ENCODE assay signal across 8 cellular contexts in genomic region chr1:200738348-200738732, GRCh38. TPM values are rescaled to one million over a fixed set of nuclear protein-coding genes. Genes with fewer than 3 reads are reported as not detected.
A peak's percentile ranks its signal among the peaks of the same experiment; 100 is the strongest.
DNase-seq lines count a peak whose midpoint lies in the region; ATAC-seq and TF ChIP-seq lines count a peak whose summit lies in the region.

No MANE protein-coding gene starts in this region.

- WGBS in H9 (ENCODE audit: extremely low coverage, insufficient read length, low lambda C conversion rate), result no CpG with 5 or more reads among the region's 8 CpGs
- WGBS in right cardiac atrium, result 2% methylated on average over 8 of the region's 8 CpGs

- H3K18ac ChIP-seq in H9 (ENCODE audit: insufficient read length, low read depth, low read length), result no peak overlapping the region

- no peaks in the 10 kb centered on the region for H3K9me3 Mint-ChIP-seq in H9
- no peaks in the 10 kb centered on the region for H3K9me3 Mint-ChIP-seq in stimulated activated naive B cell treated with anti-CD40 and anti-IgM and Interleukin-4, amounts not matched to agents 10 μg/mL and 1 μg/mL and 100 μg/mL, for 72 hours

- peak overlapping the region; percentile 99 to 100 for H3K4me3 Mint-ChIP-seq in H9
- peak overlapping the region; percentile 97 for H3K4me3 Mint-ChIP-seq in stimulated activated naive B cell treated with anti-CD40 and anti-IgM and Interleukin-4, amounts not matched to agents 10 μg/mL and 1 μg/mL and 100 μg/mL, for 72 hours

- H3K56ac ChIP-seq in H9 (ENCODE audit: insufficient read length, low read depth, low read length), result no peak overlapping the region

- H3K23ac ChIP-seq in H9 (ENCODE audit: insufficient read length, low read depth, low read length), result no peak overlapping the region

- no peak overlapping the region for H2AK5ac ChIP-seq in H9 (ENCODE audit: insufficient read length, low read length)

- H2AFZ ChIP-seq in H9 (ENCODE audit: low read length), result peak overlapping the region; percentile 76

- peaks cover 13% of the 10 kb centered on the region; the same call in 1 of the 2 replicates for H3K79me2 ChIP-seq in H9 (ENCODE audit: insufficient read depth, low read length)

- TF ChIP-seq CTCF in H9 (conservative IDR thresholded peaks at IDR 0.05) (no peak), WERI-Rb-1 (IDR thresholded peaks at IDR 0.05; ENCODE audit: low read depth, low read length) (no peak)

- H3K9ac ChIP-seq in H9 (ENCODE audit: extremely low read depth, insufficient read length, low read length), result peak overlapping the region; percentile 12

- H4K91ac ChIP-seq in H9 (ENCODE audit: insufficient read length, low read depth, low read length), result no peak overlapping the region

- no peak overlapping the region for H2BK120ac ChIP-seq in H9 (ENCODE audit: low read depth, low read length, poor library complexity, severe bottlenecking)

- H3K4ac ChIP-seq in H9 (ENCODE audit: low read depth, low read length), result no peak overlapping the region

- no peak overlapping the region for H2BK15ac ChIP-seq in H9 (ENCODE audit: low read depth, low read length)

- no peak overlapping the region for H4K8ac ChIP-seq in H9 (replicated peaks; ENCODE audit: insufficient read length, low read depth, low read length)

- intact Hi-C loops in right cardiac atrium (cut with DNase I), result loop anchor here in 3 of 4 donors (5.0 to 10.0 kb wide), 2 partner anchors 54 to 66 kb away; no protein-coding TSS in a partner anchor

- DNase-seq in H9 (no peak), WERI-Rb-1 (no peak), right cardiac atrium (no peak), NCI-H2227 (lab: John Stamatoyannopoulos, UW; ENCODE audit: unreplicated experiment) (no peak), iPS-NIHi11 (ENCODE audit: low spot score) (no peak), kidney glomerular epithelial cell (lab: John Stamatoyannopoulos, UW) (no peak)
- no peak for DNase-seq in stimulated activated naive B cell treated with anti-CD40 and anti-IgM and Interleukin-4, amounts not matched to agents 10 μg/mL and 1 μg/mL and 100 μg/mL, for 72 hours

- H4K20me1 ChIP-seq in H9 (ENCODE audit: control insufficient read depth, insufficient read depth, insufficient read length), result no peaks in the 10 kb centered on the region

- H3K14ac ChIP-seq in H9 (ENCODE audit: insufficient read depth, low read length), result no peak overlapping the region

- peak overlapping the region in 1 of 3 experiments; percentile 87; a peak in 2 of 7 replicates for H3K27ac Mint-ChIP-seq in H9
- peak overlapping the region; percentile 95 for H3K27ac Mint-ChIP-seq in stimulated activated naive B cell treated with anti-CD40 and anti-IgM and Interleukin-4, amounts not matched to agents 10 μg/mL and 1 μg/mL and 100 μg/mL, for 72 hours

- H3K4me1 Mint-ChIP-seq in H9, result peaks cover 32 to 36% of the 10 kb centered on the region in 2 experiments
- peaks cover 13% of the 10 kb centered on the region in 2 donors for H3K4me1 Mint-ChIP-seq in stimulated activated naive B cell treated with anti-CD40 and anti-IgM and Interleukin-4, amounts not matched to agents 10 μg/mL and 1 μg/mL and 100 μg/mL, for 72 hours

- no peaks in the 10 kb centered on the region for H3K27me3 ChIP-seq in H9 (ENCODE audit: insufficient read depth, low read length)
- no peaks in the 10 kb centered on the region for H3K27me3 ChIP-seq in WERI-Rb-1 (ENCODE audit: insufficient read depth, low read depth, severe bottlenecking)
- no peaks in the 10 kb centered on the region for H3K27me3 ChIP-seq in right cardiac atrium (ENCODE audit: control insufficient read depth, insufficient read depth)

- ATAC-seq in right cardiac atrium (no peak), GM21723 (IDR thresholded peaks at IDR 0.05; ENCODE audit: unreplicated experiment) (no peak)
- peak; percentile 19 to 31 for ATAC-seq in stimulated activated naive B cell treated with anti-CD40 and anti-IgM and Interleukin-4, amounts not matched to agents 10 μg/mL and 1 μg/mL and 100 μg/mL, for 72 hours (replicated peaks)

- peaks cover 4% of the 10 kb centered on the region for H3K79me1 ChIP-seq in H9 (ENCODE audit: insufficient read depth, low read depth, low read length, poor library complexity, severe bottlenecking)

- peaks cover 16% of the 10 kb centered on the region for H3K27me3 Mint-ChIP-seq in H9 (ENCODE audit: low read depth)
- H3K27me3 Mint-ChIP-seq in stimulated activated naive B cell treated with anti-CD40 and anti-IgM and Interleukin-4, amounts not matched to agents 10 μg/mL and 1 μg/mL and 100 μg/mL, for 72 hours, result peaks cover 13 to 19% of the 10 kb centered on the region in 2 donors

- H3T11ph ChIP-seq in H9 (ENCODE audit: low read length), result no peak overlapping the region

- peaks cover 12% of the 10 kb centered on the region for H3K23me2 ChIP-seq in H9 (ENCODE audit: insufficient read length, low read depth, low read length, poor library complexity, severe bottlenecking)

- no peak overlapping the region for H2BK20ac ChIP-seq in H9 (ENCODE audit: low read depth, low read length, poor library complexity, severe bottlenecking)

- H4K5ac ChIP-seq in H9 (ENCODE audit: insufficient read length, low read depth, low read length), result no peak overlapping the region

- H3K4me2 ChIP-seq in H9 (ENCODE audit: insufficient read depth, insufficient read length, low read length), result peak overlapping the region; percentile 94

- peaks cover 17% of the 10 kb centered on the region for H3K36me3 ChIP-seq in WERI-Rb-1

- peaks cover 6% of the 10 kb centered on the region; the same call in 1 of the 2 replicates for H3K4me1 ChIP-seq in H9 (ENCODE audit: insufficient read depth, low read length)
- H3K4me1 ChIP-seq in right cardiac atrium (ENCODE audit: control insufficient read depth, insufficient read depth, low read length), result peaks cover 2% of the 10 kb centered on the region

- H3K4me3 ChIP-seq in WERI-Rb-1 (ENCODE audit: low read depth, low read length) (peak overlapping the region; percentile 92), right cardiac atrium (ENCODE audit: low read length) (peak overlapping the region; percentile 71)

- H3K27ac ChIP-seq in H9 (ENCODE audit: insufficient read length, low read depth, low read length) (no peak overlapping the region), WERI-Rb-1 (peak overlapping the region; percentile 66), right cardiac atrium (ENCODE audit: low read length) (peak overlapping the region; percentile 81)

- no peaks in the 10 kb centered on the region for H3K9me3 ChIP-seq in H9 (ENCODE audit: control insufficient read depth, low read depth, low read length)
- no peaks in the 10 kb centered on the region for H3K9me3 ChIP-seq in WERI-Rb-1 (ENCODE audit: severe bottlenecking)
- H3K9me3 ChIP-seq in right cardiac atrium (ENCODE audit: control insufficient read depth, low read length), result no peaks in the 10 kb centered on the region

- no peak overlapping the region for H2BK5ac ChIP-seq in H9 (ENCODE audit: insufficient read length, low read length)

- no peak overlapping the region for H2BK12ac ChIP-seq in H9 (ENCODE audit: insufficient read length, low read depth, low read length)

- peaks cover 0 to 2% (median 0%) of the 10 kb centered on the region in 3 experiments; a peak in 2 of 7 replicates for H3K36me3 Mint-ChIP-seq in H9 (ENCODE audit: insufficient read depth in 1 of 3, low read depth in 3 of 3)
- peaks cover 0 to 6% of the 10 kb centered on the region in 2 donors for H3K36me3 Mint-ChIP-seq in stimulated activated naive B cell treated with anti-CD40 and anti-IgM and Interleukin-4, amounts not matched to agents 10 μg/mL and 1 μg/mL and 100 μg/mL, for 72 hours

RNA-seq across cellular contexts. Expression of gene CAMSAP2, which starts 0.4 kb away (rescaled TPM):
- 30.7 and 33.7 TPM in 2 replicates for total RNA-seq in H9 (2021)
- total RNA-seq in right cardiac atrium, result 10 to 100 TPM; 33.7 to 39.5 (median 37.2) TPM
- polyA plus RNA-seq in right cardiac atrium, result 6.9 TPM

Comparison
In these comparisons a context has a peak if more than half of its experiments do, and no peak if none do; other contexts are left out.
1. ATAC-seq: peak in stimulated activated naive B cell treated with anti-CD40 and anti-IgM and Interleukin-4, amounts not matched to agents 10 μg/mL and 1 μg/mL and 100 μg/mL, for 72 hours (2 of 2); none in right cardiac atrium (0 of 2) and GM21723 (single experiment).